In genomic region chr18:29594494-29594893, GRCh38 we compare ENCODE assay signal across 17 cellular contexts.
"Had no signal": no experiment of that assay in that cellular context is flagged by ENCODE, and none has a peak within 500 bp of the region (broad histone marks: within the 10 kb centered on the region; RNA-seq: fewer than 3 reads in every experiment).

No MANE protein-coding gene starts in this region.

- H3K36me3 Mint-ChIP-seq: activated naive CD4-positive, alpha-beta T cell treated with anti-CD3 and anti-CD28 coated beads, Interleukin-2, amount 50 U/mL, for 24 hours; naive B cell had no signal

- H3K4me3 ChIP-seq: gastrocnemius medialis, tibial nerve had no signal

- H3K27me3 ChIP-seq: gastrocnemius medialis, tibial nerve had no signal

- H3K36me3 ChIP-seq: gastrocnemius medialis, tibial nerve had no signal

- H3K27ac Mint-ChIP-seq: activated naive CD4-positive, alpha-beta T cell treated with anti-CD3 and anti-CD28 coated beads, Interleukin-2, amount 50 U/mL, for 24 hours; naive B cell; progenitor cell of endocrine pancreas; stimulated activated naive CD8-positive, alpha-beta T cell treated with anti-CD3 and anti-CD28 coated beads, Interleukin-15, Interleukin-2, amounts not matched to agents 100 ng/mL and 50 ng/mL, for 24 hours had no signal

- H3K9me3 ChIP-seq: gastrocnemius medialis, tibial nerve had no signal

- DNase-seq: activated CD4-positive, alpha-beta T cell treated with anti-CD3 and anti-CD28 coated beads for 48 hours; activated CD8-positive, alpha-beta memory T cell treated with anti-CD3 and anti-CD28 coated beads for 24 hours; activated CD8-positive, alpha-beta memory T cell treated with anti-CD3 and anti-CD28 coated beads, Interleukin-2, amount 50 U/mL, for 48 hours; activated effector memory CD4-positive, alpha-beta T cell treated with anti-CD3 and anti-CD28 coated beads, Interleukin-2, amount 50 U/mL, for 16 hours; activated T-cell treated with anti-CD3 and anti-CD28 coated beads, Interleukin-2, amount 50 U/mL, for 48 hours; amniotic stem cell; effector CD4-positive, alpha-beta T cell; gastrocnemius medialis; head of caudate nucleus; left ventricle myocardium superior; naive B cell; right cardiac atrium had no signal

- H3K4me1 ChIP-seq: gastrocnemius medialis, tibial nerve had no signal

- H3K27me3 Mint-ChIP-seq: activated naive CD4-positive, alpha-beta T cell treated with anti-CD3 and anti-CD28 coated beads, Interleukin-2, amount 50 U/mL, for 24 hours; naive B cell; progenitor cell of endocrine pancreas; stimulated activated naive CD8-positive, alpha-beta T cell treated with anti-CD3 and anti-CD28 coated beads, Interleukin-15, Interleukin-2, amounts not matched to agents 100 ng/mL and 50 ng/mL, for 24 hours had no signal

- H3K4me1 Mint-ChIP-seq: activated naive CD4-positive, alpha-beta T cell treated with anti-CD3 and anti-CD28 coated beads, Interleukin-2, amount 50 U/mL, for 24 hours; naive B cell; neural crest cell had no signal

- H3K4me3 Mint-ChIP-seq: activated naive CD4-positive, alpha-beta T cell treated with anti-CD3 and anti-CD28 coated beads, Interleukin-2, amount 50 U/mL, for 24 hours; naive B cell; neural crest cell; stimulated activated naive CD8-positive, alpha-beta T cell treated with anti-CD3 and anti-CD28 coated beads, Interleukin-15, Interleukin-2, amounts not matched to agents 100 ng/mL and 50 ng/mL, for 24 hours had no signal
